Comparison of ENCODE assay signal across 14 cellular contexts in the genomic region with DNA sequence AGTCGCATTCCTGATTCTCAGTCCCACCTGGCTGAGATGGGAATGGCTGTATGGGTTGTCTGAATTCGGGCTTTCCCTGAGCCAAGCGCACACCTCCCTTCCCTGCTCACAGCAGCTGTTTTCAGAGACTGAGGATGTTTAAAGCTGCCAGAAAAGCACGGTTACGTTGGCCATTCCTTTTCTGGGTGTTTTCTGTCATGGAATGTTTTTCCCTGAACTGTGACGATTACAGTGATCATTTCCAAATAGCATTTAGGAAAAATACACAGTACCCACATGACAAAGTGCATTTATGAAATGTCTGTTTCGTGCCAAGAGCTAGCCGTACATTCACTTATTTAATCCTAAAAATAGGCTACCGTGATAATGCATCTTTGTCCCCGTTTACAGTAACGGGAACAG. TPM values are rescaled to one million over a fixed set of nuclear protein-coding genes. Genes with fewer than 3 reads are reported as not detected.
DNase-seq lines count a peak whose midpoint lies in the region; ATAC-seq and TF ChIP-seq lines count a peak whose summit lies in the region.
"Had no signal": no experiment of that assay in that cellular context is flagged by ENCODE, and none has a peak within 500 bp of the region (broad histone marks: within the 10 kb centered on the region; RNA-seq: fewer than 3 reads in every experiment).

No MANE protein-coding gene starts in this region.

- H2BK120ac ChIP-seq in mesenchymal stem cell (ENCODE audit: low read depth, low read length): no peak overlapping the region

- peak overlapping the region; percentile 8 for H2AK5ac ChIP-seq in mesenchymal stem cell (ENCODE audit: low read length, severe bottlenecking)

- H3K9me3 ChIP-seq in esophagus muscularis mucosa (no peaks in the 10 kb centered on the region), mesenchymal stem cell (ENCODE audit: control insufficient read depth, low read length) (no peaks in the 10 kb centered on the region), tibial artery (no peaks in the 10 kb centered on the region), left lung (no peaks in the 10 kb centered on the region)

- H3K79me1 ChIP-seq in mesenchymal stem cell (replicated peaks; ENCODE audit: low read length, poor library complexity, severe bottlenecking): peaks cover 19% of the 10 kb centered on the region

- H3K4me1 ChIP-seq in esophagus muscularis mucosa (peaks cover 22 to 42% (median 27%) of the 10 kb centered on the region in 4 donors), mesenchymal stem cell (ENCODE audit: control insufficient read depth, insufficient read depth, low read depth, low read length) (peaks cover 51% of the 10 kb centered on the region), tibial artery (peaks cover 0 to 22% (median 16%) of the 10 kb centered on the region in 4 donors), left lung (peaks cover 0 to 6% of the 10 kb centered on the region in 2 donors)

- TF ChIP-seq POLR2A in esophagus muscularis mucosa (IDR thresholded peaks at IDR 0.05; ENCODE audit: low read depth): no peak

- peak overlapping the region; percentile 59 to 61 for H2BK12ac ChIP-seq in mesenchymal stem cell (ENCODE audit: low read length in 2 of 2)

- no peak overlapping the region for H3K9ac ChIP-seq in mesenchymal stem cell (ENCODE audit: low read length)

- peak overlapping the region in 1 of 2 experiments; percentile 58 for H3K4ac ChIP-seq in mesenchymal stem cell (ENCODE audit: low read depth in 1 of 2, low read length in 2 of 2)

- no peaks in the 10 kb centered on the region for H3K27me3 Mint-ChIP-seq in activated T-cell treated with anti-CD3 and anti-CD28 coated beads, Interleukin-2, amount 50 U/mL, for 24 hours
- H3K27me3 Mint-ChIP-seq in activated T-cell treated with anti-CD3 and anti-CD28 coated beads, Interleukin-2, amount 50 U/mL, for 72 hours (ENCODE audit: low read depth): no peaks in the 10 kb centered on the region

- no peak overlapping the region for H3K4me3 ChIP-seq in esophagus muscularis mucosa
- H3K4me3 ChIP-seq in mesenchymal stem cell (ENCODE audit: insufficient read depth in 1 of 2, low read depth in 1 of 2, low read length in 2 of 2): no peak overlapping the region
- H3K4me3 ChIP-seq in tibial artery: no peak overlapping the region
- no peak overlapping the region for H3K4me3 ChIP-seq in left lung
- H3K4me3 ChIP-seq: PC-9 had no signal

- H2AFZ ChIP-seq in mesenchymal stem cell (ENCODE audit: low read depth, low read length): no peak overlapping the region
- H2AFZ ChIP-seq: PC-9 had no signal

- peak overlapping the region; percentile 9 for H4K8ac ChIP-seq in mesenchymal stem cell (ENCODE audit: low read length)

- H3K9me3 Mint-ChIP-seq in activated T-cell treated with anti-CD3 and anti-CD28 coated beads, Interleukin-2, amount 50 U/mL, for 24 hours: no peaks in the 10 kb centered on the region
- H3K9me3 Mint-ChIP-seq in activated T-cell treated with anti-CD3 and anti-CD28 coated beads, Interleukin-2, amount 50 U/mL, for 72 hours: peaks cover 0 to 2% of the 10 kb centered on the region in 2 donors
- H3K9me3 Mint-ChIP-seq: immature natural killer cell; T-helper 1 cell treated with Interleukin-12 subunit alpha and Interleukin-12 subunit beta and Interleukin-4 antibody, amounts not matched to agents 30 μg/mL and 1 μg/mL, for 36 hours had no signal

- H3K27ac ChIP-seq in esophagus muscularis mucosa (replicated peaks in 1 of 4) (peak overlapping the region; percentile 77 to 85 (median 80)), mesenchymal stem cell (ENCODE audit: low read length, poor library complexity, severe bottlenecking) (no peak overlapping the region), tibial artery (peak overlapping the region; percentile 67 to 80), left lung (peak overlapping the region in 1 of 2 donors; percentile 13)
- H3K27ac ChIP-seq: PC-9 had no signal

- peaks cover 29% of the 10 kb centered on the region for H3K4me1 Mint-ChIP-seq in activated T-cell treated with anti-CD3 and anti-CD28 coated beads, Interleukin-2, amount 50 U/mL, for 24 hours (ENCODE audit: low read depth)
- peaks cover 25% of the 10 kb centered on the region for H3K4me1 Mint-ChIP-seq in activated T-cell treated with anti-CD3 and anti-CD28 coated beads, Interleukin-2, amount 50 U/mL, for 72 hours (ENCODE audit: low read depth)

- no peak overlapping the region for H4K91ac ChIP-seq in mesenchymal stem cell (ENCODE audit: low read length)

- peaks cover 58% of the 10 kb centered on the region for H3K36me3 Mint-ChIP-seq in activated T-cell treated with anti-CD3 and anti-CD28 coated beads, Interleukin-2, amount 50 U/mL, for 24 hours (ENCODE audit: low read depth)
- H3K36me3 Mint-ChIP-seq in activated T-cell treated with anti-CD3 and anti-CD28 coated beads, Interleukin-2, amount 50 U/mL, for 72 hours (ENCODE audit: insufficient read depth in 2 of 2): peaks cover 9 to 11% of the 10 kb centered on the region in 2 donors

- peaks cover 0 to 8% (median 0%) of the 10 kb centered on the region in 4 donors for H3K36me3 ChIP-seq in esophagus muscularis mucosa
- peaks cover 53 to 54% of the 10 kb centered on the region in 2 experiments for H3K36me3 ChIP-seq in mesenchymal stem cell (ENCODE audit: control insufficient read depth in 1 of 2, insufficient read depth in 2 of 2, low read depth in 1 of 2, low read length in 2 of 2)
- H3K36me3 ChIP-seq in tibial artery: peaks cover 0 to 8% (median 6%) of the 10 kb centered on the region in 3 donors
- H3K36me3 ChIP-seq in left lung: peaks cover 0 to 11% of the 10 kb centered on the region in 2 donors

- H3K4me3 Mint-ChIP-seq in activated T-cell treated with anti-CD3 and anti-CD28 coated beads, Interleukin-2, amount 50 U/mL, for 24 hours: no peak overlapping the region
- H3K4me3 Mint-ChIP-seq in activated T-cell treated with anti-CD3 and anti-CD28 coated beads, Interleukin-2, amount 50 U/mL, for 72 hours: no peak overlapping the region
- H3K4me3 Mint-ChIP-seq: immature natural killer cell; T-helper 1 cell treated with Interleukin-12 subunit alpha and Interleukin-12 subunit beta and Interleukin-4 antibody, amounts not matched to agents 30 μg/mL and 1 μg/mL, for 36 hours had no signal

- H3K18ac ChIP-seq in mesenchymal stem cell (ENCODE audit: low read depth in 1 of 2, low read length in 2 of 2): peak overlapping the region in 1 of 2 experiments; percentile 84

- no peak for ATAC-seq in activated T-cell treated with anti-CD3 and anti-CD28 coated beads, Interleukin-2, amount 50 U/mL, for 72 hours (replicated peaks in 1 of 2)
- ATAC-seq in left lung: no peak

- TF ChIP-seq CTCF in esophagus muscularis mucosa (IDR thresholded peaks at IDR 0.05) (no peak), tibial artery (IDR thresholded peaks at IDR 0.05) (no peak), left lung (IDR thresholded peaks at IDR 0.05) (no peak)

- peak overlapping the region; percentile 33 for H3K27ac Mint-ChIP-seq in activated T-cell treated with anti-CD3 and anti-CD28 coated beads, Interleukin-2, amount 50 U/mL, for 24 hours
- H3K27ac Mint-ChIP-seq in activated T-cell treated with anti-CD3 and anti-CD28 coated beads, Interleukin-2, amount 50 U/mL, for 72 hours: no peak overlapping the region
- H3K27ac Mint-ChIP-seq: immature natural killer cell; T-helper 1 cell treated with Interleukin-12 subunit alpha and Interleukin-12 subunit beta and Interleukin-4 antibody, amounts not matched to agents 30 μg/mL and 1 μg/mL, for 36 hours had no signal

- no peak overlapping the region for H3K23ac ChIP-seq in mesenchymal stem cell (ENCODE audit: low read length in 2 of 2)

- no peak overlapping the region for H3K4me2 ChIP-seq in mesenchymal stem cell (ENCODE audit: low read length, poor library complexity, severe bottlenecking)
- H3K4me2 ChIP-seq: PC-9 had no signal

- peak; percentile 90 for TF ChIP-seq EP300 in esophagus muscularis mucosa (IDR thresholded peaks at IDR 0.05)

- H2BK5ac ChIP-seq in mesenchymal stem cell (ENCODE audit: low read depth, low read length, poor library complexity, severe bottlenecking): no peak overlapping the region

- H2BK15ac ChIP-seq in mesenchymal stem cell (ENCODE audit: low read depth, poor library complexity, severe bottlenecking): peak overlapping the region; percentile 44

- intact Hi-C loops in esophagus muscularis mucosa (cut with DNase I): no loop called here
- intact Hi-C loops in tibial artery (cut with DNase I; ENCODE audit: low total_unique reads): no loop called here
- intact Hi-C loops in left lung (cut with DNase I): no loop called here

- H3K27me3 ChIP-seq in esophagus muscularis mucosa (no peaks in the 10 kb centered on the region), mesenchymal stem cell (ENCODE audit: control insufficient read depth in 1 of 2, insufficient read depth in 1 of 2, low read length in 2 of 2) (no peaks in the 10 kb centered on the region), tibial artery (no peaks in the 10 kb centered on the region), left lung (no peaks in the 10 kb centered on the region)

- H3K14ac ChIP-seq in mesenchymal stem cell (ENCODE audit: low read length in 2 of 2): no peak overlapping the region

- WGBS in esophagus muscularis mucosa: 38% methylated on average over 10 of the region's 11 CpGs
- WGBS in mesenchymal stem cell: 93% methylated on average over 10 of the region's 11 CpGs

- no peak for DNase-seq in activated T-cell treated with anti-CD3 and anti-CD28 coated beads, Interleukin-2, amount 50 U/mL, for 24 hours
- no peak for DNase-seq in activated T-cell treated with anti-CD3 and anti-CD28 coated beads, Interleukin-2, amount 50 U/mL, for 72 hours
- DNase-seq in esophagus muscularis mucosa (ENCODE audit: extremely low spot score): no peak
- DNase-seq in mesenchymal stem cell: peak; percentile 43
- DNase-seq in tibial artery: peak in 1 of 2 donors; percentile 67
- no peak for DNase-seq in NOMO-1 (lab: John Stamatoyannopoulos, UW; ENCODE audit: unreplicated experiment in 2 of 2)
- no peak for DNase-seq in NCI-H1694 treated with DMSO at 0.1 percent for 48 hours (lab: John Stamatoyannopoulos, UW)
- no peak for DNase-seq in left lung
- DNase-seq: 8988T; activated CD4-positive, alpha-beta T cell treated with anti-CD3 and anti-CD28 coated beads for 48 hours; immature natural killer cell; NCI-H1417 treated with DMSO at 0.1 percent for 48 hours; PC-9 had no signal

RNA-seq across cellular contexts. Expression of gene SYNJ2, which starts 36.7 kb away (rescaled TPM):
- 10 to 100 TPM; 22.6 to 29.8 TPM for total RNA-seq in activated T-cell treated with anti-CD3 and anti-CD28 coated beads, Interleukin-2, amount 50 U/mL, for 72 hours
- 10 to 100 TPM; 17.0 to 25.3 (median 25.1) TPM for total RNA-seq in esophagus muscularis mucosa
- polyA plus RNA-seq in mesenchymal stem cell (2013, experiment 1 of 2): 14.0 TPM
- 12.9 TPM for polyA plus RNA-seq in mesenchymal stem cell (2013, experiment 2 of 2)
- total RNA-seq in left lung: 10 to 100 TPM in 1 of 2 donors, 1 to 10 TPM in 1; 8.7 to 12.2 TPM
